ENCODE assay signal across 8 cellular contexts in the genomic region with DNA sequence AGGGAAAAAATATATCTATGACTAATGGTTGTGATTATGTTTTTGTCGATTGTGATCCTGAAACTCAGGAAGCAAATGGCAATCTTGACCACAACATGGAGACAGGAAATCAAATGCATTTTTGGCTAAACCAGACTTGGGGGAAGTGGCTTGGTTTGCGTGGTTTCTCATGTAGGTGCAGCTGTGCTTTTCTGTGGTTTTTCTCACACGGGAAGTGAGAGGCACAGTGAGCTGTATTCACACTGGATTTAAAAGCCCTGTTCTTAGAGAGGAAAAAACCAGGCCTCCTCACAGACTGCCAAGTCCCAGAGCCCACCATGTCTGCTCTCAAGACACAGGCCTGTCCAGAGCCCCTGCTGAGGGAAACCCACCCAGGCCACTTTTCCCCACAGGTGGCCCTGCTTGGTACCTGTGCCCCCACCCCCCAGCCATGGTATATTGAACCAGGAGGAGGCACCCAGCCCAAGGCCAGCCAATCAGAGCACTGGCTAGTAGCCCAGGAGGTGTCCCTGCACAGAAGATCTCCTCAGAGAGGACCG.
DNase-seq lines count a peak whose midpoint lies in the region; TF ChIP-seq lines count a peak whose summit lies in the region.

No MANE protein-coding gene starts in this region.

- H3K9me3 ChIP-seq in WERI-Rb-1 (ENCODE audit: severe bottlenecking) = no peaks in the 10 kb centered on the region

- H3K27me3 ChIP-seq in WERI-Rb-1 (ENCODE audit: insufficient read depth, low read depth, severe bottlenecking) = no peaks in the 10 kb centered on the region

- no peaks in the 10 kb centered on the region for H3K36me3 ChIP-seq in WERI-Rb-1

- DNase-seq in GM10266 (ENCODE audit: extremely low spot score) (peak; percentile 51), HCEC 1CT (peak; percentile 98), MV-4-11 (lab: John Stamatoyannopoulos, UW) (peak; percentile 98), activated T-cell treated with anti-CD3 and anti-CD28 coated beads for 1 hour (ENCODE audit: low read depth) (peak; percentile 16), fibroblast of pulmonary artery (ENCODE audit: low read depth) (peak; percentile 97), WERI-Rb-1 (no peak), epidermal melanocyte (ENCODE audit: insufficient read length, low spot score) (no peak)
- peak; percentile 75 for DNase-seq in stimulated activated CD4-positive, alpha-beta T cell treated with anti-CD3 and anti-CD28 coated beads, Interleukin-15, amount 100 ng/mL, for 24 hours

- no peak overlapping the region for H3K27ac ChIP-seq in WERI-Rb-1

- TF ChIP-seq CTCF in GM10266 (IDR thresholded peaks at IDR 0.05; ENCODE audit: control insufficient read depth, insufficient read depth, low read depth, missing control alignments) = no peak
- no peak for TF ChIP-seq CTCF in fibroblast of pulmonary artery (IDR thresholded peaks at IDR 0.05; ENCODE audit: low read length, missing control alignments)
- no peak for TF ChIP-seq CTCF in WERI-Rb-1 (IDR thresholded peaks at IDR 0.05; ENCODE audit: low read depth, low read length)

- peak overlapping the region; percentile 24 for H3K4me3 ChIP-seq in fibroblast of pulmonary artery (replicated peaks; ENCODE audit: low read depth, low read length)
- H3K4me3 ChIP-seq in WERI-Rb-1 (ENCODE audit: low read depth, low read length) = no peak overlapping the region

Comparison
In these comparisons a context has a peak if more than half of its experiments do, and no peak if none do; other contexts are left out.
1. DNase-seq: peak in GM10266 (single experiment), HCEC 1CT (single experiment), MV-4-11 (single experiment), activated T-cell treated with anti-CD3 and anti-CD28 coated beads for 1 hour (single experiment), fibroblast of pulmonary artery (single experiment) and stimulated activated CD4-positive, alpha-beta T cell treated with anti-CD3 and anti-CD28 coated beads, Interleukin-15, amount 100 ng/mL, for 24 hours (single experiment); none in WERI-Rb-1 (single experiment) and epidermal melanocyte (single experiment).